Comparison of ENCODE assay signal across 1 cellular context in genomic region chr10:15859865-15860691, GRCh38.
TF ChIP-seq lines count a peak whose summit lies in the region.

Gene MINDY3, minus strand, starts transcription at chr10:15860507. Its CDS starts 208 bp downstream, at chr10:15860299.

TF ChIP-seq in HepG2, 621 proteins besides CTCF, POLR2A, EP300 and RAD21 (continued from another document and continues in another):
- TF ChIP-seq ZNF710 (CRISPR knock-in tag; IDR thresholded peaks at IDR 0.05; ENCODE audit: borderline replicate concordance) (no peak), RXRB (CRISPR knock-in tag; IDR thresholded peaks at IDR 0.05; ENCODE audit: borderline replicate concordance) (0 out of 2 replicates have a peak, but pooled peaks have one; percentile 10), FOXK1 (CRISPR knock-in tag; IDR thresholded peaks at IDR 0.05; ENCODE audit: borderline replicate concordance, low read depth) (no peak), IRX3 (CRISPR knock-in tag; IDR thresholded peaks at IDR 0.05; ENCODE audit: borderline replicate concordance, low read depth) (no peak), NR2C2 (CRISPR knock-in tag; IDR thresholded peaks at IDR 0.05; ENCODE audit: borderline replicate concordance) (peak; percentile 93), ZFP91 (CRISPR knock-in tag; IDR thresholded peaks at IDR 0.05; ENCODE audit: borderline replicate concordance) (peak; percentile 77; the same call in 1 of the 2 replicates), GZF1 (CRISPR knock-in tag; IDR thresholded peaks at IDR 0.05) (no peak), ZNF530 (CRISPR knock-in tag; IDR thresholded peaks at IDR 0.05; ENCODE audit: low read depth) (no peak), ZNF567 (CRISPR knock-in tag; IDR thresholded peaks at IDR 0.05; ENCODE audit: borderline replicate concordance) (0 out of 2 replicates have a peak, but pooled peaks have one; percentile 74), PHF20 (CRISPR knock-in tag; IDR thresholded peaks at IDR 0.05) (peak; percentile 95), RARA (CRISPR knock-in tag; IDR thresholded peaks at IDR 0.05) (no peak), JARID2 (CRISPR knock-in tag; IDR thresholded peaks at IDR 0.05; ENCODE audit: insufficient replicate concordance) (no peak), ZNF564 (CRISPR knock-in tag; IDR thresholded peaks at IDR 0.05) (no peak), ZBTB7A (CRISPR knock-in tag; IDR thresholded peaks at IDR 0.05) (no peak), SOX6 (IDR thresholded peaks at IDR 0.05) (no peak), SOX6 (CRISPR knock-in tag; IDR thresholded peaks at IDR 0.05) (no peak; the same call in 1 of the 2 replicates), FOXC1 (CRISPR knock-in tag; IDR thresholded peaks at IDR 0.05; ENCODE audit: borderline replicate concordance) (no peak), ZNF343 (CRISPR knock-in tag; IDR thresholded peaks at IDR 0.05) (0 out of 2 replicates have a peak, but pooled peaks have one; percentile 26), ZFP41 (CRISPR knock-in tag; IDR thresholded peaks at IDR 0.05; ENCODE audit: borderline replicate concordance) (no peak), USF2 (IDR thresholded peaks at IDR 0.05; ENCODE audit: low read depth, low read length) (no peak), USF2 (CRISPR knock-in tag; IDR thresholded peaks at IDR 0.05; ENCODE audit: borderline replicate concordance) (no peak), SIX4 (CRISPR knock-in tag; IDR thresholded peaks at IDR 0.05) (peak; percentile 84), SRSF4 (IDR thresholded peaks at IDR 0.05; ENCODE audit: low read depth, low read length, poor library complexity, severe bottlenecking) (no peak), ZBTB26 (CRISPR knock-in tag; IDR thresholded peaks at IDR 0.05; ENCODE audit: borderline replicate concordance) (no peak), PAF1 (CRISPR knock-in tag; IDR thresholded peaks at IDR 0.05) (no peak), STAG1 (CRISPR knock-in tag; IDR thresholded peaks at IDR 0.05) (no peak), HNRNPL (IDR thresholded peaks at IDR 0.05; ENCODE audit: low read depth, low read length) (peak; percentile 79; the same call in 1 of the 2 replicates), KLF12 (CRISPR knock-in tag; IDR thresholded peaks at IDR 0.05; ENCODE audit: borderline replicate concordance) (peak; percentile 79), ZNF614 (CRISPR knock-in tag; IDR thresholded peaks at IDR 0.05; ENCODE audit: borderline replicate concordance) (no peak; the same call in 1 of the 2 replicates), SP4 (CRISPR knock-in tag; IDR thresholded peaks at IDR 0.05) (no peak), AFF4 (CRISPR knock-in tag; IDR thresholded peaks at IDR 0.05) (no peak), ETS1 (CRISPR knock-in tag; IDR thresholded peaks at IDR 0.05) (no peak), ZBTB8A (CRISPR knock-in tag; IDR thresholded peaks at IDR 0.05; ENCODE audit: borderline replicate concordance, low read depth) (no peak), ZNF747 (CRISPR knock-in tag; IDR thresholded peaks at IDR 0.05; ENCODE audit: borderline replicate concordance) (no peak), ZHX1 (CRISPR knock-in tag; IDR thresholded peaks at IDR 0.05; ENCODE audit: low read depth) (0 out of 2 replicates have a peak, but pooled peaks have one; percentile 14), ZFX (CRISPR knock-in tag; IDR thresholded peaks at IDR 0.05; ENCODE audit: low read depth) (peak; percentile 49), PTBP1 (IDR thresholded peaks at IDR 0.05; ENCODE audit: low read depth, low read length, poor library complexity, severe bottlenecking) (peak; percentile 80), ZNF576 (CRISPR knock-in tag; IDR thresholded peaks at IDR 0.05) (no peak)
